In the genomic region with DNA sequence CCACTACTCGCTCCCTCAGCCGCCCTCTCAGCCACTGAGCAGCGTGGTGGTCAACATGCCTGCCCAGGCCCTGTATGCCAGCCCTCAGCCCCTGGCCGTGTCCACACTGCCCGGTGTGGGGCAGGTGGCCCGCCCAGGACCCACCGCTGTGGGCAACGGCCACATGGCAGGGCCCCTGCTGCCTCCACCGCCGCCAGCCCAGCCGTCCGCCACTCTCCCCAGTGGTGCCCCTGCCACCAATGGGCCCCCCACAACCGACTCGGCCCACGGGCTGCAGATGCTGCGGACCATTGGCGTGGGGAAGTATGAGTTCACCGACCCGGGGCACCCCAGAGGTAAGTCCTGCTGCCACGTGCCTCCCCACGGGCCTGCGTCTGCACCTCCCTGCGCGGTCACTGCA, we compare ENCODE assay signal across 23 cellular contexts.
DNase-seq lines count a peak whose midpoint lies in the region; ATAC-seq lines count a peak whose summit lies in the region.
"Had no signal": no experiment of that assay in that cellular context is flagged by ENCODE, and none has a peak within 500 bp of the region (broad histone marks: within the 10 kb centered on the region; RNA-seq: fewer than 3 reads in every experiment).

No MANE protein-coding gene starts in this region.

- in situ Hi-C loops in GM23248 (cut with MboI), result no loop called here

- no peaks in the 10 kb centered on the region for H3K9me3 ChIP-seq in GM23248 (ENCODE audit: low read depth)
- H3K9me3 ChIP-seq: BE2C had no signal

- no peak overlapping the region for H3K9ac ChIP-seq in GM23248
- H3K9ac ChIP-seq: BLaER1 had no signal

- no peaks in the 10 kb centered on the region for H3K27me3 Mint-ChIP-seq in stimulated activated naive CD8-positive, alpha-beta T cell treated with anti-CD3 and anti-CD28 coated beads, Interleukin-15, amount 100 ng/mL, for 72 hours
- no peaks in the 10 kb centered on the region for H3K27me3 Mint-ChIP-seq in stimulated activated memory B cell treated with anti-CD40 and anti-IgM and Interleukin-4, amounts not matched to agents 10 μg/mL and 1 μg/mL and 100 μg/mL, for 72 hours
- H3K27me3 Mint-ChIP-seq: CD4-positive, alpha-beta memory T cell had no signal

- no peaks in the 10 kb centered on the region for H4K20me1 ChIP-seq in GM23248 (ENCODE audit: insufficient read depth)
- H4K20me1 ChIP-seq: BLaER1 had no signal

- DNase-seq in stimulated activated naive CD8-positive, alpha-beta T cell treated with anti-CD3 and anti-CD28 coated beads, Interleukin-15, amount 100 ng/mL, for 72 hours, result no peak
- no peak for DNase-seq in stimulated activated naive CD8-positive, alpha-beta T cell treated with anti-CD3 and anti-CD28 coated beads, Interleukin-15, Interleukin-2, amounts not matched to agents 100 U/mL and 50 U/mL, for 24 hours
- DNase-seq in hypothalamus (lab: John Stamatoyannopoulos, UW) (no peak), GM23248 (no peak)
- DNase-seq: 8988T; ACHN; BE2C; C1 segment of cervical spinal cord; CD4-positive, alpha-beta memory T cell; CD4-positive, CD25-positive, alpha-beta regulatory T cell; CD8-positive, alpha-beta memory T cell; COR-L47; DMS 273 treated with DMSO at 0.1 percent for 48 hours; DMS153; DMS53; DMS79; DND-41; EL; GDM1 had no signal

- no peaks in the 10 kb centered on the region for H3K27me3 ChIP-seq in GM23248 (replicated peaks; ENCODE audit: insufficient read depth)
- H3K27me3 ChIP-seq: BE2C, BLaER1 had no signal

- H2AFZ ChIP-seq in GM23248, result no peak overlapping the region

- no peaks in the 10 kb centered on the region for H3K36me3 ChIP-seq in GM23248 (ENCODE audit: low read depth)
- H3K36me3 ChIP-seq: BE2C, BLaER1 had no signal

- ATAC-seq in stimulated activated naive CD8-positive, alpha-beta T cell treated with anti-CD3 and anti-CD28 coated beads, Interleukin-15, amount 100 ng/mL, for 72 hours, result peak; percentile 51
- ATAC-seq in stimulated activated naive CD8-positive, alpha-beta T cell treated with anti-CD3 and anti-CD28 coated beads, Interleukin-15, Interleukin-2, amounts not matched to agents 100 U/mL and 50 U/mL, for 24 hours, result no peak
- ATAC-seq in stimulated activated memory B cell treated with anti-CD40 and anti-IgM and Interleukin-4, amounts not matched to agents 10 μg/mL and 1 μg/mL and 100 μg/mL, for 72 hours, result peak; percentile 13
- ATAC-seq: GM12878 had no signal

- H3K4me3 ChIP-seq in GM23248, result no peak overlapping the region
- H3K4me3 ChIP-seq: BLaER1, GM12878 had no signal

- H3K27ac ChIP-seq in GM23248, result no peak overlapping the region
- H3K27ac ChIP-seq: BLaER1 had no signal

- H3K27ac Mint-ChIP-seq in stimulated activated naive CD8-positive, alpha-beta T cell treated with anti-CD3 and anti-CD28 coated beads, Interleukin-15, amount 100 ng/mL, for 72 hours, result no peak overlapping the region
- no peak overlapping the region for H3K27ac Mint-ChIP-seq in stimulated activated memory B cell treated with anti-CD40 and anti-IgM and Interleukin-4, amounts not matched to agents 10 μg/mL and 1 μg/mL and 100 μg/mL, for 72 hours
- H3K27ac Mint-ChIP-seq: CD14-positive monocyte; CD4-positive, alpha-beta memory T cell; CD4-positive, CD25-positive, alpha-beta regulatory T cell; CD8-positive, alpha-beta memory T cell had no signal

- H3K4me1 Mint-ChIP-seq in stimulated activated naive CD8-positive, alpha-beta T cell treated with anti-CD3 and anti-CD28 coated beads, Interleukin-15, amount 100 ng/mL, for 72 hours, result no peaks in the 10 kb centered on the region
- H3K4me1 Mint-ChIP-seq in stimulated activated memory B cell treated with anti-CD40 and anti-IgM and Interleukin-4, amounts not matched to agents 10 μg/mL and 1 μg/mL and 100 μg/mL, for 72 hours, result no peaks in the 10 kb centered on the region
- H3K4me1 Mint-ChIP-seq: CD14-positive monocyte; CD4-positive, alpha-beta memory T cell; CD4-positive, CD25-positive, alpha-beta regulatory T cell; CD8-positive, alpha-beta memory T cell had no signal

- peaks cover 6 to 7% of the 10 kb centered on the region in 2 donors for H3K9me3 Mint-ChIP-seq in stimulated activated naive CD8-positive, alpha-beta T cell treated with anti-CD3 and anti-CD28 coated beads, Interleukin-15, amount 100 ng/mL, for 72 hours
- H3K9me3 Mint-ChIP-seq in stimulated activated memory B cell treated with anti-CD40 and anti-IgM and Interleukin-4, amounts not matched to agents 10 μg/mL and 1 μg/mL and 100 μg/mL, for 72 hours, result peaks cover 4% of the 10 kb centered on the region
- H3K9me3 Mint-ChIP-seq: CD4-positive, CD25-positive, alpha-beta regulatory T cell; CD8-positive, alpha-beta memory T cell had no signal

- 96 to 99% methylated on average over 14 to 24 of the region's 24 CpGs for WGBS in GM23248 (ENCODE audit: low coverage in 1 of 2, low lambda C conversion rate in 2 of 2, missing lambda C conversion rate in 2 of 2), 2 experiments

- H3K79me2 ChIP-seq in GM23248 (ENCODE audit: insufficient read depth), result no peaks in the 10 kb centered on the region

- no peak overlapping the region for H3K4me2 ChIP-seq in GM23248 (ENCODE audit: unreplicated experiment)
- H3K4me2 ChIP-seq: BLaER1 had no signal

- H3K36me3 Mint-ChIP-seq in stimulated activated memory B cell treated with anti-CD40 and anti-IgM and Interleukin-4, amounts not matched to agents 10 μg/mL and 1 μg/mL and 100 μg/mL, for 72 hours, result peaks cover 20% of the 10 kb centered on the region
- H3K36me3 Mint-ChIP-seq: CD14-positive monocyte; CD4-positive, CD25-positive, alpha-beta regulatory T cell had no signal

- H3F3A ChIP-seq in GM23248 (ENCODE audit: insufficient read depth), result no peaks in the 10 kb centered on the region

- no peak overlapping the region for H3K4me3 Mint-ChIP-seq in stimulated activated naive CD8-positive, alpha-beta T cell treated with anti-CD3 and anti-CD28 coated beads, Interleukin-15, amount 100 ng/mL, for 72 hours
- H3K4me3 Mint-ChIP-seq in stimulated activated memory B cell treated with anti-CD40 and anti-IgM and Interleukin-4, amounts not matched to agents 10 μg/mL and 1 μg/mL and 100 μg/mL, for 72 hours, result no peak overlapping the region
- H3K4me3 Mint-ChIP-seq: CD14-positive monocyte; CD4-positive, alpha-beta memory T cell; CD4-positive, CD25-positive, alpha-beta regulatory T cell; CD8-positive, alpha-beta memory T cell had no signal

- peaks cover 1% of the 10 kb centered on the region for H3K4me1 ChIP-seq in GM23248 (ENCODE audit: insufficient read depth)
- H3K4me1 ChIP-seq: BLaER1 had no signal

- H3K9me2 ChIP-seq in GM23248 (ENCODE audit: insufficient read depth), result no peaks in the 10 kb centered on the region
